Comparison of ENCODE assay signal across 1 cellular context in the genomic region with DNA sequence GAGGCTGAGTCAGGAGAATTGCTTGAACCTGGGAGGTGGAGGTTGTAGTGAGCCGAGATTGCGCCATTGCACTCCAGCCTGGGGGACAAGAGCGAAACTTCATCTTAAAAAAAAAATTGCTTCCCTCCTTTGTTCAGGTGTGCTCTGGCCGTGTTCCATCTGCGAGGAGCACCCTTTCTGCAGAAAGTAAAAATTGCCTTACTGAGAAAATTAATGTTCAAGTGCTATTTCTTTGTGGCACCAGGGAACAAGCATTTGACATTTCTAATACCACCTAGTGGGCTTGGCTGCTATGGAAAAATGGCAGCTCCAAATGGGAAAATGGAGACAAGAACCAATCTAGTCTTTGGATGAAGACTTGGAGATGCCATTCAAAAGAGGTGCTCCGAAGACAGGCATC.
TF ChIP-seq lines count a peak whose summit lies in the region.

No MANE protein-coding gene starts in this region.

TF ChIP-seq in HCT116, 20 proteins besides CTCF, POLR2A, EP300 and RAD21:
- TF ChIP-seq CBX3 (IDR thresholded peaks at IDR 0.05; ENCODE audit: low read depth) = 0 out of 2 replicates have a peak, but pooled peaks have one; percentile 26
TF ChIP-seq in HCT116: peak in this region for 1; not testable (repeated sequence) for 19.
